20 cellular contexts compared by ENCODE assay signal in genomic region chr3:13224967-13225366, GRCh38.
DNase-seq lines count a peak whose midpoint lies in the region; ATAC-seq, FAIRE-seq and TF ChIP-seq lines count a peak whose summit lies in the region.
"Had no signal": no experiment of that assay in that cellular context is flagged by ENCODE, and none has a peak within 500 bp of the region (broad histone marks: within the 10 kb centered on the region; RNA-seq: fewer than 3 reads in every experiment).

No MANE protein-coding gene starts in this region.

- DNase-seq in bronchial epithelial cell (ENCODE audit: low read depth) (no peak), right lobe of liver (peak in 1 of 3 donors; percentile 61), small intestine (peak; percentile 8), LoVo (ENCODE audit: low spot score) (no peak), NCI-H1417 (lab: John Stamatoyannopoulos, UW) (no peak), endodermal cell (no peak)
- DNase-seq: 8988T; ACHN; BE2C; Caco-2; CD4-positive, alpha-beta T cell; H9; IMR-90 had no signal

- H3K36me3 Mint-ChIP-seq in endodermal cell (ENCODE audit: low read depth): no peaks in the 10 kb centered on the region

- H3K27ac ChIP-seq in BLaER1 treated with 17β-estradiol and CSF1 and Interleukin-3, amounts not matched to agents 10 nM and 100 nM: peak overlapping the region in 3 of 11 experiments; percentile 62 to 75 (median 75); a peak in 5 of 22 replicates
- H3K27ac ChIP-seq in right lobe of liver: peak overlapping the region in 1 of 3 donors; percentile 8
- H3K27ac ChIP-seq in small intestine (ENCODE audit: low read depth in 1 of 2, low read length in 1 of 2): no peak overlapping the region
- H3K27ac ChIP-seq in endodermal cell (ENCODE audit: low read depth, low read length): no peak overlapping the region
- H3K27ac ChIP-seq: C4-2B had no signal

- H3K9me3 Mint-ChIP-seq in endodermal cell: no peaks in the 10 kb centered on the region
- H3K9me3 Mint-ChIP-seq: CD4-positive, alpha-beta T cell; H9 had no signal

- H3K4me3 ChIP-seq in BLaER1 treated with 17β-estradiol and CSF1 and Interleukin-3, amounts not matched to agents 10 nM and 100 nM: no peak overlapping the region
- H3K4me3 ChIP-seq in bronchial epithelial cell (ENCODE audit: low read depth, low read length): no peak overlapping the region
- no peak overlapping the region for H3K4me3 ChIP-seq in right lobe of liver
- H3K4me3 ChIP-seq in small intestine (ENCODE audit: low read depth in 1 of 2, low read length in 2 of 2): no peak overlapping the region
- H3K4me3 ChIP-seq in endodermal cell (ENCODE audit: low read length): no peak overlapping the region

- H3K27me3 ChIP-seq in BLaER1 treated with 17β-estradiol and CSF1 and Interleukin-3, amounts not matched to agents 10 nM and 100 nM: no peaks in the 10 kb centered on the region
- no peaks in the 10 kb centered on the region for H3K27me3 ChIP-seq in bronchial epithelial cell (ENCODE audit: control insufficient read depth, insufficient read depth, low read length)
- no peaks in the 10 kb centered on the region for H3K27me3 ChIP-seq in right lobe of liver
- H3K27me3 ChIP-seq in small intestine (ENCODE audit: control insufficient read depth in 2 of 2, insufficient read depth in 2 of 2, low read length in 2 of 2): no peaks in the 10 kb centered on the region
- H3K27me3 ChIP-seq in endodermal cell (ENCODE audit: control insufficient read depth, insufficient read depth, low read length, poor library complexity, severe bottlenecking): no peaks in the 10 kb centered on the region
- H3K27me3 ChIP-seq: BE2C had no signal

- intact Hi-C loops in right lobe of liver (cut with DNase I): no loop called here

- TF ChIP-seq CTCF in bronchial epithelial cell (IDR thresholded peaks at IDR 0.05; ENCODE audit: insufficient read depth, low read length, severe bottlenecking): no peak
- peak in 3 of 4 donors; percentile 6 to 22 (median 11) for TF ChIP-seq CTCF in right lobe of liver (IDR thresholded peaks at IDR 0.05)
- no peak for TF ChIP-seq CTCF in endodermal cell (conservative IDR thresholded peaks at IDR 0.05)

- H3K36me3 ChIP-seq in BLaER1 treated with 17β-estradiol and CSF1 and Interleukin-3, amounts not matched to agents 10 nM and 100 nM: no peaks in the 10 kb centered on the region
- H3K36me3 ChIP-seq in bronchial epithelial cell (ENCODE audit: control insufficient read depth, insufficient read depth, low read length): no peaks in the 10 kb centered on the region
- no peaks in the 10 kb centered on the region for H3K36me3 ChIP-seq in right lobe of liver
- no peaks in the 10 kb centered on the region for H3K36me3 ChIP-seq in small intestine (ENCODE audit: control insufficient read depth in 2 of 2, insufficient read depth in 2 of 2, low read length in 2 of 2)
- H3K36me3 ChIP-seq in endodermal cell (ENCODE audit: control insufficient read depth, insufficient read depth, low read length): no peaks in the 10 kb centered on the region
- H3K36me3 ChIP-seq: BE2C had no signal

- peak overlapping the region in 9 of 11 experiments; percentile 69 to 86 (median 82); a peak in 15 of 22 replicates for H3K4me2 ChIP-seq in BLaER1 treated with 17β-estradiol and CSF1 and Interleukin-3, amounts not matched to agents 10 nM and 100 nM

- no peaks in the 10 kb centered on the region; a peak in 1 of 22 replicates for H4K20me1 ChIP-seq in BLaER1 treated with 17β-estradiol and CSF1 and Interleukin-3, amounts not matched to agents 10 nM and 100 nM

- ATAC-seq in right lobe of liver: peak; percentile 38 to 64 (median 47)

- H3K9me3 ChIP-seq in BLaER1 treated with 17β-estradiol and CSF1 and Interleukin-3, amounts not matched to agents 10 nM and 100 nM (replicated peaks in 1 of 11): no peaks in the 10 kb centered on the region
- H3K9me3 ChIP-seq in right lobe of liver (no peaks in the 10 kb centered on the region), small intestine (ENCODE audit: control insufficient read depth, low read depth) (no peaks in the 10 kb centered on the region), endodermal cell (ENCODE audit: control insufficient read depth, low read length) (no peaks in the 10 kb centered on the region)
- H3K9me3 ChIP-seq: BE2C, Caco-2 had no signal

- H3K9ac ChIP-seq in BLaER1 treated with 17β-estradiol and CSF1 and Interleukin-3, amounts not matched to agents 10 nM and 100 nM: no peak overlapping the region
- H3K9ac ChIP-seq in endodermal cell (ENCODE audit: extremely low read depth, low read length, poor library complexity, severe bottlenecking): no peak overlapping the region

- no peaks in the 10 kb centered on the region for H3K4me1 Mint-ChIP-seq in endodermal cell

- no peak for TF ChIP-seq POLR2A in right lobe of liver (IDR thresholded peaks at IDR 0.05)

- H3K27me3 Mint-ChIP-seq in endodermal cell (ENCODE audit: insufficient read depth): peaks cover 4% of the 10 kb centered on the region
- H3K27me3 Mint-ChIP-seq: CD4-positive, alpha-beta T cell had no signal

- H3K4me1 ChIP-seq in BLaER1 treated with 17β-estradiol and CSF1 and Interleukin-3, amounts not matched to agents 10 nM and 100 nM: peaks cover 51 to 76% (median 72%) of the 10 kb centered on the region in 10 experiments
- peaks cover 0 to 25% (median 0%) of the 10 kb centered on the region in 4 donors for H3K4me1 ChIP-seq in right lobe of liver
- no peaks in the 10 kb centered on the region for H3K4me1 ChIP-seq in small intestine (ENCODE audit: control insufficient read depth in 2 of 2, insufficient read depth in 1 of 2, low read depth in 1 of 2, low read length in 1 of 2)
- H3K4me1 ChIP-seq in endodermal cell (ENCODE audit: control insufficient read depth, insufficient read depth, low read length): no peaks in the 10 kb centered on the region
- H3K4me1 ChIP-seq: BE2C, Caco-2 had no signal

- H3K4me3 Mint-ChIP-seq in endodermal cell: no peak overlapping the region
- H3K4me3 Mint-ChIP-seq: CD4-positive, alpha-beta T cell; H9 had no signal

- peak; percentile 62 for FAIRE-seq in bronchial epithelial cell (lab: Jason Lieb, UNC)
- no peak for FAIRE-seq in small intestine (lab: Jason Lieb, UNC)
- FAIRE-seq: D721Med, G401.6, GM12891, GM19239, H1 had no signal

- H3K27ac Mint-ChIP-seq in endodermal cell: no peak overlapping the region
- H3K27ac Mint-ChIP-seq: CD4-positive, alpha-beta T cell had no signal

- WGBS in right lobe of liver (ENCODE audit: insufficient coverage, low coverage, low lambda C conversion rate, missing lambda C conversion rate): 38% methylated on average over 2 of the region's 4 CpGs
- 43 to 67% (median 60%) methylated on average over 4 of the region's 4 CpGs for WGBS in small intestine, 3 donors
- WGBS in endodermal cell (ENCODE audit: insufficient coverage in 1 of 2, insufficient read length in 1 of 2), 2 experiments: 88 to 100% methylated on average over 2 to 4 of the region's 4 CpGs

Comparison
In these comparisons a context has a peak if more than half of its experiments do, and no peak if none do; other contexts are left out.
1. CTCF ChIP-seq: peak in right lobe of liver (3 of 4); none in bronchial epithelial cell (single experiment) and endodermal cell (single experiment).